In genomic region chr14:23362200-23362599, GRCh38 we compare ENCODE assay signal across 11 cellular contexts. TPM values are rescaled to one million over a fixed set of nuclear protein-coding genes. Genes with fewer than 3 reads are reported as not detected.
A peak's percentile ranks its signal among the peaks of the same experiment; 100 is the strongest.
DNase-seq lines count a peak whose midpoint lies in the region; ATAC-seq and TF ChIP-seq lines count a peak whose summit lies in the region.
"Had no signal": no experiment of that assay in that cellular context is flagged by ENCODE, and none has a peak within 500 bp of the region (broad histone marks: within the 10 kb centered on the region; RNA-seq: fewer than 3 reads in every experiment).

No MANE protein-coding gene starts in this region.

- no peaks in the 10 kb centered on the region for H3K27me3 ChIP-seq in thyroid gland
- H3K27me3 ChIP-seq in Peyer's patch: peaks cover 0 to 6% of the 10 kb centered on the region in 2 donors

- no peak for ATAC-seq in activated CD8-positive, alpha-beta T cell treated with anti-CD3 and anti-CD28 coated beads, Interleukin-2, amount 10 ng/mL, durations not matched to agents 7 days and 5 days

- H3K4me1 Mint-ChIP-seq in osteocyte (ENCODE audit: unreplicated experiment): peaks cover 33% of the 10 kb centered on the region
- H3K4me1 Mint-ChIP-seq in activated CD8-positive, alpha-beta T cell treated with anti-CD3 and anti-CD28 coated beads, Interleukin-2, amount 10 ng/mL, durations not matched to agents 7 days and 5 days (ENCODE audit: low read depth): peaks cover 3% of the 10 kb centered on the region

- H3K36me3 Mint-ChIP-seq in osteocyte (ENCODE audit: unreplicated experiment): peaks cover 10% of the 10 kb centered on the region
- H3K36me3 Mint-ChIP-seq in activated CD8-positive, alpha-beta T cell treated with anti-CD3 and anti-CD28 coated beads, Interleukin-2, amount 10 ng/mL, durations not matched to agents 7 days and 5 days (ENCODE audit: low read depth): no peaks in the 10 kb centered on the region

- H3K9me3 ChIP-seq in thyroid gland (no peaks in the 10 kb centered on the region), Peyer's patch (no peaks in the 10 kb centered on the region)

- H3K4me3 ChIP-seq in thyroid gland (replicated peaks in 1 of 3) (no peak overlapping the region), Peyer's patch (no peak overlapping the region)

- H3K27me3 Mint-ChIP-seq in osteocyte (ENCODE audit: unreplicated experiment): no peaks in the 10 kb centered on the region
- H3K27me3 Mint-ChIP-seq in activated CD8-positive, alpha-beta T cell treated with anti-CD3 and anti-CD28 coated beads, Interleukin-2, amount 10 ng/mL, durations not matched to agents 7 days and 5 days (ENCODE audit: low read depth): peaks cover 29% of the 10 kb centered on the region

- H3K4me3 Mint-ChIP-seq in osteocyte (ENCODE audit: unreplicated experiment): no peak overlapping the region
- H3K4me3 Mint-ChIP-seq in activated CD8-positive, alpha-beta T cell treated with anti-CD3 and anti-CD28 coated beads, Interleukin-2, amount 10 ng/mL, durations not matched to agents 7 days and 5 days: no peak overlapping the region

- intact Hi-C loops in thyroid gland (cut with DNase I): no loop called here

- H3K4me1 ChIP-seq in thyroid gland (peaks cover 3 to 13% of the 10 kb centered on the region in 2 donors), Peyer's patch (peaks cover 0 to 9% (median 0%) of the 10 kb centered on the region in 4 donors)

- H3K9me3 Mint-ChIP-seq in osteocyte (ENCODE audit: unreplicated experiment): no peaks in the 10 kb centered on the region
- no peaks in the 10 kb centered on the region for H3K9me3 Mint-ChIP-seq in activated CD8-positive, alpha-beta T cell treated with anti-CD3 and anti-CD28 coated beads, Interleukin-2, amount 10 ng/mL, durations not matched to agents 7 days and 5 days (ENCODE audit: insufficient read depth)

- H3K36me3 ChIP-seq in thyroid gland (no peaks in the 10 kb centered on the region), Peyer's patch (no peaks in the 10 kb centered on the region)

- CTCF ChIA-PET in activated CD8-positive, alpha-beta T cell treated with anti-CD3 and anti-CD28 coated beads, Interleukin-2, amount 10 ng/mL, durations not matched to agents 7 days and 5 days (lab: Charles Lee): interaction anchor here (0.7 to 1.7 kb wide), 4 partner anchors 9 to 242 kb away, joined by 3 to 5 read pairs (median 4); partner anchors contain the start of gene SLC22A17

- DNase-seq in HT-29 (ENCODE audit: low spot score) (peak; percentile 4), caudate nucleus (lab: John Stamatoyannopoulos, UW) (no peak), osteocyte (ENCODE audit: extremely low spot score, unreplicated experiment) (no peak), thyroid gland (no peak), Peyer's patch (no peak)
- no peak for DNase-seq in activated CD8-positive, alpha-beta T cell treated with anti-CD3 and anti-CD28 coated beads, Interleukin-2, amount 10 ng/mL, durations not matched to agents 7 days and 5 days
- DNase-seq: activated T-cell treated with anti-CD3 and anti-CD28 coated beads for 4 hours; effector CD4-positive, alpha-beta T cell; NCI-H2029 treated with DMSO at 0.1 percent for 48 hours; stimulated activated CD4-positive, alpha-beta T cell treated with anti-CD3 and anti-CD28 coated beads, Interleukin-4, amount 100 ng/mL, for 4 hours had no signal

- peak; percentile 26 for TF ChIP-seq CTCF in osteocyte (IDR thresholded peaks at IDR 0.05)
- no peak for TF ChIP-seq CTCF in thyroid gland (IDR thresholded peaks at IDR 0.05)
- no peak for TF ChIP-seq CTCF in Peyer's patch (IDR thresholded peaks at IDR 0.05)

- no peak overlapping the region for H3K27ac Mint-ChIP-seq in osteocyte (ENCODE audit: unreplicated experiment)
- no peak overlapping the region for H3K27ac Mint-ChIP-seq in activated CD8-positive, alpha-beta T cell treated with anti-CD3 and anti-CD28 coated beads, Interleukin-2, amount 10 ng/mL, durations not matched to agents 7 days and 5 days

- whole genome bisulfite sequencing in thyroid gland, 2 donors: 72 to 74% methylated on average over 3 of the region's 3 CpGs

- POLR2A ChIA-PET in activated CD8-positive, alpha-beta T cell treated with anti-CD3 and anti-CD28 coated beads, Interleukin-2, amount 10 ng/mL, durations not matched to agents 7 days and 5 days (lab: Charles Lee): no interaction called here

- H3K27ac ChIP-seq in caudate nucleus (ENCODE audit: low read depth, low read length): peak overlapping the region; percentile 86
- no peak overlapping the region for H3K27ac ChIP-seq in thyroid gland
- peak overlapping the region in 1 of 4 donors; percentile 16 for H3K27ac ChIP-seq in Peyer's patch

- TF ChIP-seq POLR2A in thyroid gland (IDR thresholded peaks at IDR 0.05): no peak
- TF ChIP-seq POLR2A in Peyer's patch (IDR thresholded peaks at IDR 0.05): no peak

RNA-seq across cellular contexts. Expression of gene EFS, which starts 2.8 kb away (rescaled TPM):
- not detected in 2 replicates for total RNA-seq in HT-29 (2014; rRNA removed; shearing (Covaris generic))
- 30.5 and 31.9 TPM in 2 replicates for total RNA-seq in osteocyte
- total RNA-seq in activated CD8-positive, alpha-beta T cell treated with anti-CD3 and anti-CD28 coated beads, Interleukin-2, amount 10 ng/mL, durations not matched to agents 7 days and 5 days: not detected
- 10 to 100 TPM in 1 of 4 donors, 1 to 10 TPM in 3; 7.0 to 12.9 (median 8.6) TPM for total RNA-seq in thyroid gland
- total RNA-seq in Peyer's patch: 1 to 10 TPM in 3 of 4 donors, not detected in 1; 2.1 to 4.4 (median 4.1) TPM

RNA-seq across cellular contexts. Expression of gene SLC22A17, which starts 9.5 kb away (rescaled TPM):
- total RNA-seq in HT-29 (2014; rRNA removed; shearing (Covaris generic)): not detected in 2 replicates
- total RNA-seq in osteocyte (36.4 and 42.7 TPM in 2 replicates), thyroid gland (10 to 100 TPM; 27.5 to 94.2 (median 53.7) TPM), Peyer's patch (10 to 100 TPM in 1 of 4 donors, 1 to 10 TPM in 3; 1.6 to 19.0 (median 5.2) TPM)
- 1 to 10 TPM in 1 of 2 experiments, under 1 TPM in 1; 0.94 to 1.1 TPM for total RNA-seq in activated CD8-positive, alpha-beta T cell treated with anti-CD3 and anti-CD28 coated beads, Interleukin-2, amount 10 ng/mL, durations not matched to agents 7 days and 5 days

RNA-seq across cellular contexts. Expression of gene IL25, which starts 10.4 kb away (rescaled TPM):
- not detected in 2 replicates for total RNA-seq in HT-29 (2014; rRNA removed; shearing (Covaris generic))
- total RNA-seq in osteocyte (not detected in 2 replicates), thyroid gland (not detected), Peyer's patch (not detected)
- not detected for total RNA-seq in activated CD8-positive, alpha-beta T cell treated with anti-CD3 and anti-CD28 coated beads, Interleukin-2, amount 10 ng/mL, durations not matched to agents 7 days and 5 days
- total RNA-seq: lower leg skin had no signal

RNA-seq across cellular contexts. Expression of gene CMTM5, which starts 14.6 kb away (rescaled TPM):
- not detected in 2 replicates for total RNA-seq in HT-29 (2014; rRNA removed; shearing (Covaris generic))
- total RNA-seq in osteocyte: not detected in 2 replicates
- total RNA-seq in activated CD8-positive, alpha-beta T cell treated with anti-CD3 and anti-CD28 coated beads, Interleukin-2, amount 10 ng/mL, durations not matched to agents 7 days and 5 days: not detected
- total RNA-seq in thyroid gland: 1 to 10 TPM in 1 of 4 donors, not detected in 3; 1.5 TPM
- not detected for total RNA-seq in Peyer's patch

RNA-seq across cellular contexts. Expression of gene PABPN1, which starts 40.9 kb away (rescaled TPM):
- total RNA-seq in HT-29 (2014; rRNA removed; shearing (Covaris generic)): 63.4 and 72.1 TPM in 2 replicates
- total RNA-seq in osteocyte: 175 and 183 TPM in 2 replicates
- 100 to 1,000 TPM; 200 to 210 TPM for total RNA-seq in activated CD8-positive, alpha-beta T cell treated with anti-CD3 and anti-CD28 coated beads, Interleukin-2, amount 10 ng/mL, durations not matched to agents 7 days and 5 days
- 10 to 100 TPM; 37.9 to 74.6 (median 60.5) TPM for total RNA-seq in thyroid gland
- 100 to 1,000 TPM in 3 of 4 donors, 10 to 100 TPM in 1; 79.3 to 149 (median 116) TPM for total RNA-seq in Peyer's patch
